Comparison of ENCODE assay signal across 1 cellular context in the genomic region with DNA sequence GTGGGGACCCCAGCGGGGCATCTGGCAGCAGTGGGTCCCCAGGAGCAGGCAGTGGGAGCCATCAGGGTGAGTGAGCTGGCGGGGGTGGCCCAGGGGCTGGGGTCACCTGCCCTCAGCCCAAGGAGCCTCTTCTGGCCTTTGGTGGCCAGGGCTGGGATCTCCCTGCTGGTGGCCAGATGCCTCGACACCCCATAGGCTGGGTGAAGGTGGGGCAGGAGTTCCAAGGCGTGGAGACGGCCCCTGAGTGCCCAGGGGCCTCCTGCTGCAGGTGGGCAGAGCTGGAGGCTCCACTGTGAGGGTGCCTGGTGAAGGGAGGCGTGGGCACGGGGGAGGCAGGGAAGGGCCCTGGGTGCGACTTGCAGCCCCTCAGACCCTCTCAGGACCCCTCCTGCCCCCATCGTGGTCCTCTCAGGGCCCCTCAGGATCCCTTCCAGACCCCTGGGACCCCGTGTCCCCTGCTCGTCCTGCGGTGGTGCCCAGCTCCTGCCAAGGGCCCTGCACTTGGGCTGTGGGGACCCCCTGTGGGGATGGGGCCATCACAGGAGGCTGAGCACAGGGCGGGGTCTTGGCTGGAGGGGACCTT.
TF ChIP-seq lines count a peak whose summit lies in the region.

No MANE protein-coding gene starts in this region.

TF ChIP-seq in GM12878, 131 proteins besides CTCF, POLR2A, EP300 and RAD21:
- TF ChIP-seq PAX5 (IDR thresholded peaks at IDR 0.05; ENCODE audit: borderline replicate concordance, low read depth, low read length) (no peak), ZZZ3 (IDR thresholded peaks at IDR 0.05; ENCODE audit: control insufficient read depth, insufficient read length, low read depth) (no peak)
